8 cellular contexts compared by ENCODE assay signal in genomic region chr1:10514490-10515235, GRCh38. TPM values are rescaled to one million over a fixed set of nuclear protein-coding genes. Genes with fewer than 3 reads are reported as not detected.
DNase-seq lines count a peak whose midpoint lies in the region; ATAC-seq, FAIRE-seq and TF ChIP-seq lines count a peak whose summit lies in the region.

No MANE protein-coding gene starts in this region.

- intact Hi-C loops in Panc1 (cut with micrococcal nuclease; ENCODE audit: unreplicated experiment) = loop anchor here (1.0 to 10.0 kb wide), 3 partner anchors 110 to 353 kb away; partner anchors contain the start of gene CASZ1
- intact Hi-C loops in sigmoid colon (cut with DNase I) = loop anchor here (5.0 kb wide), 1 partner anchor 428 kb away; no protein-coding TSS in a partner anchor

- no TSS peak for BruUV-seq in Panc1 (replicated peaks; lab: Mats Ljungman, UMichigan)

- CTCF ChIA-PET in Panc1 (lab: Charles Lee) = interaction anchor here (0.6 to 1.3 kb wide), 3 partner anchors 14 to 422 kb away, joined by 3 to 14 read pairs (median 3); no protein-coding TSS in a partner anchor

- no peak for TF ChIP-seq POLR2A in erythroblast (IDR thresholded peaks at IDR 0.05; ENCODE audit: low read length)
- TF ChIP-seq POLR2A in sigmoid colon (IDR thresholded peaks at IDR 0.05) = no peak

- H3K36me3 ChIP-seq in Panc1 (ENCODE audit: control insufficient read depth, insufficient read depth, low read length) = no peaks in the 10 kb centered on the region
- H3K36me3 ChIP-seq in sigmoid colon = no peaks in the 10 kb centered on the region

- H3K27ac ChIP-seq in Panc1 (ENCODE audit: low read length) (peak overlapping the region; percentile 94), sigmoid colon (no peak overlapping the region)

- ATAC-seq in Panc1 = peak; percentile 63
- ATAC-seq in HG02759 (IDR thresholded peaks at IDR 0.05; ENCODE audit: unreplicated experiment) = no peak
- no peak for ATAC-seq in activated naive CD4-positive, alpha-beta T cell treated with anti-CD3 and anti-CD28 coated beads, Interleukin-2, amount 50 U/mL, for 72 hours

- H3K9me3 ChIP-seq in Panc1 (ENCODE audit: control insufficient read depth, insufficient read depth, low read depth, low read length) (no peaks in the 10 kb centered on the region), sigmoid colon (no peaks in the 10 kb centered on the region)

- TF ChIP-seq RAD21 in Ishikawa (IDR thresholded peaks at IDR 0.05; ENCODE audit: low read depth) = peak; percentile 84

- TF ChIP-seq CTCF in D721Med (IDR thresholded peaks at IDR 0.05; ENCODE audit: insufficient read depth, missing control alignments) (peak; percentile 72), Panc1 (IDR thresholded peaks at IDR 0.05) (peak; percentile 92), sigmoid colon (IDR thresholded peaks at IDR 0.05) (peak in 3 of 4 experiments; percentile 32 to 54 (median 33))

- H3K9me3 Mint-ChIP-seq in activated naive CD4-positive, alpha-beta T cell treated with anti-CD3 and anti-CD28 coated beads, Interleukin-2, amount 50 U/mL, for 72 hours = no peaks in the 10 kb centered on the region

- no peak overlapping the region for H3K27ac Mint-ChIP-seq in activated naive CD4-positive, alpha-beta T cell treated with anti-CD3 and anti-CD28 coated beads, Interleukin-2, amount 50 U/mL, for 72 hours

- H3K4me3 ChIP-seq in Panc1 (ENCODE audit: low read depth in 2 of 2, low read length in 2 of 2) = no peak overlapping the region
- no peak overlapping the region for H3K4me3 ChIP-seq in sigmoid colon

- POLR2A ChIA-PET in Panc1 (lab: Charles Lee) = no interaction called here

- 81 to 84% methylated on average over 8 of the region's 8 CpGs for WGBS in sigmoid colon, 2 donors

- in situ Hi-C loops in Panc1 (cut with HindIII; ENCODE audit: low pct_unique_long_range_greater_than_20kb, low sequenced_read_pairs) = no loop called here

- TF ChIP-seq EP300 in Ishikawa (IDR thresholded peaks at IDR 0.05; ENCODE audit: borderline replicate concordance) (no peak), sigmoid colon (IDR thresholded peaks at IDR 0.05) (no peak)

- H3K27me3 ChIP-seq in Panc1 (ENCODE audit: control insufficient read depth, insufficient read depth, low read length) (no peaks in the 10 kb centered on the region), sigmoid colon (no peaks in the 10 kb centered on the region)

- peaks cover 0 to 5% of the 10 kb centered on the region in 2 donors for H3K36me3 Mint-ChIP-seq in activated naive CD4-positive, alpha-beta T cell treated with anti-CD3 and anti-CD28 coated beads, Interleukin-2, amount 50 U/mL, for 72 hours

- DNase-seq in D721Med (ENCODE audit: insufficient read length, low spot score) (no peak), Panc1 (ENCODE audit: low read depth, low spot score) (peak; percentile 67), erythroblast (lab: John Stamatoyannopoulos, UW) (peak; percentile 17 to 26), sigmoid colon (no peak), urothelium cell line (ENCODE audit: low spot score) (no peak)
- DNase-seq in activated naive CD4-positive, alpha-beta T cell treated with anti-CD3 and anti-CD28 coated beads, Interleukin-2, amount 50 U/mL, for 72 hours (ENCODE audit: low spot score in 2 of 2) = no peak

- no peak for FAIRE-seq in D721Med (lab: Jason Lieb, UNC)
- FAIRE-seq in urothelium cell line (lab: Jason Lieb, UNC) = no peak

- peaks cover 98% of the 10 kb centered on the region for H3K4me1 ChIP-seq in Panc1 (ENCODE audit: control insufficient read depth, insufficient read depth, low read length)
- peaks cover 0 to 63% (median 38%) of the 10 kb centered on the region in 4 donors for H3K4me1 ChIP-seq in sigmoid colon

TF ChIP-seq in Ishikawa, 13 proteins besides CTCF, POLR2A, EP300 and RAD21:
- TF ChIP-seq MAX (IDR thresholded peaks at IDR 0.05) (peak; percentile 45; the same call in 1 of the 2 replicates), CREB1 (IDR thresholded peaks at IDR 0.05; ENCODE audit: low read depth) (no peak), NFIC (IDR thresholded peaks at IDR 0.05) (peak; percentile 44; the same call in 1 of the 2 replicates)
TF ChIP-seq in Ishikawa: peak in this region for 2.

RNA-seq across cellular contexts. Expression of gene PEX14, which starts 39.9 kb away (rescaled TPM):
- total RNA-seq in Panc1 (2021; ENCODE audit: unreplicated experiment) (36.0 TPM), sigmoid colon (10 to 100 TPM; 11.2 to 19.1 (median 16.1) TPM)
- 47.5 TPM for polyA plus RNA-seq in Panc1 (2012; ENCODE audit: insufficient read length)
- 10 to 100 TPM in 2 of 3 donors, 1 to 10 TPM in 1; 8.3 to 23.3 (median 10.8) TPM for polyA plus RNA-seq in sigmoid colon
- total RNA-seq in activated naive CD4-positive, alpha-beta T cell treated with anti-CD3 and anti-CD28 coated beads, Interleukin-2, amount 50 U/mL, for 72 hours = 10 to 100 TPM; 22.3 to 22.7 TPM

RNA-seq across cellular contexts. Expression of gene DFFA, which starts 42.3 kb away (rescaled TPM):
- total RNA-seq in Panc1 (2021; ENCODE audit: unreplicated experiment) (68.1 TPM), sigmoid colon (10 to 100 TPM; 16.4 to 22.4 (median 20.3) TPM)
- polyA plus RNA-seq in Panc1 (2012; ENCODE audit: insufficient read length) = 53.3 TPM
- 10 to 100 TPM in 2 of 3 donors, 1 to 10 TPM in 1; 9.6 to 24.6 (median 12.9) TPM for polyA plus RNA-seq in sigmoid colon
- 10 to 100 TPM; 34.4 to 41.0 TPM for total RNA-seq in activated naive CD4-positive, alpha-beta T cell treated with anti-CD3 and anti-CD28 coated beads, Interleukin-2, amount 50 U/mL, for 72 hours

Comparison
In these comparisons a context has a peak if more than half of its experiments do, and no peak if none do; other contexts are left out.
1. DNase-seq: peak in Panc1 (single experiment) and erythroblast (2 of 2); none in D721Med (single experiment), sigmoid colon (single experiment), urothelium cell line (single experiment) and activated naive CD4-positive, alpha-beta T cell treated with anti-CD3 and anti-CD28 coated beads, Interleukin-2, amount 50 U/mL, for 72 hours (0 of 2).
2. CTCF ChIP-seq: peak in every context shown above with its lines; median percentile 92 in Panc1; 72 in D721Med; 33 in sigmoid colon.